22 cellular contexts compared by ENCODE assay signal in the genomic region with DNA sequence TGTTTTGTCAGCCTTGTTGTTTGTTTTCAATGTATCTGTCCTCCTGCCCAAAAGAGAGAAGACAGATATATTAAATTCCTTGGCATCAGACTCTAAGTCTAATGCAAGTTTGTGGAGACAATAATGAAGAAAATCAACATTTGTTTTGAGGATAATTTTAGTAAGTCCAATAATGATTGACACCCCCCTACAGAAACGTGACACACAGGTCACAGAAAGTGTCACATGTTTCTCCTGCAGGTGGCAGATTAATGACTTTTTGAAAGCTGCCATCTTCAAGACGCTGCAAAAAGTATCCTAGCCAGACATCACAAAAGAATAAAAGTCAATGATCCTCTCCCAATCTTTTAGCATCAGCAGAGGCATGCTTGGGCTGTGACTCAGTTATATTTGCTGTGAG.
"Had no signal": no experiment of that assay in that cellular context is flagged by ENCODE, and none has a peak within 500 bp of the region (broad histone marks: within the 10 kb centered on the region; RNA-seq: fewer than 3 reads in every experiment).

No MANE protein-coding gene starts in this region.

- ATAC-seq: HepG2 had no signal

- H3K27me3 ChIP-seq: SJSA1 had no signal

- FAIRE-seq: HepG2, RCC 7860 had no signal

- H3K9me3 ChIP-seq: MG63, SJSA1 had no signal

- H3K27ac ChIP-seq: SJSA1, SK-N-MC had no signal

- H3K36me3 ChIP-seq: MG63, SJSA1 had no signal

- H3K4me1 ChIP-seq: SJSA1 had no signal

- H3K4me3 ChIP-seq: MG63, SJSA1, SK-N-MC had no signal

- DNase-seq: IMR-90, Karpas-422, KG1, MG63, NCI-H1092, NCI-H1105 treated with DMSO at 0.1 percent for 48 hours, NCI-H1417 treated with DMSO at 0.1 percent for 48 hours, NCI-H146, NCI-H1694 treated with DMSO at 0.1 percent for 48 hours, NCI-H1930, NCI-H2081, NCI-H2107, NCI-H2227 treated with DMSO at 0.1 percent for 48 hours, NCI-H526 treated with DMSO at 0.1 percent for 48 hours, NCI-H748 treated with DMSO at 0.1 percent for 48 hours, Right ventricle myocardium superior, RPMI8226, SIG-M5 had no signal
